1 cellular context compared by ENCODE assay signal in the genomic region with DNA sequence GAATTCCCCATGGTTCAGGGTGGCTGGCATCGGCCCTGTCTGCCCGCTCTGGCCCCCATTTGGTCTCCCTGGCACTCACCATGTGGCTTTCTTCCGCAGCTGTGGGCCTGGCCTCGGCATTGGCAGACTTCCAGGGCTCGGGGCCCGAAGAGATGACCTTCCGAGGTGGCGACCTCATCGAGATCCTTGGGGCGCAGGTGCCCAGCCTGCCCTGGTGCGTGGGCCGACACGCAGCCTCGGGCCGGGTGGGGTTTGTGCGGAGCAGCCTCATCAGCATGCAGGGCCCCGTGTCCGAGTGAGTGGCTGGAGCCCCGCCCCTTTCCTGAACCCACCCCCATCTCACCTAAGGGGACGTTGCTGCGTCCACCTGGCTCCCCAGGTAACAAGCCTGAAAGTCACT.
TF ChIP-seq lines count a peak whose summit lies in the region.

No MANE protein-coding gene starts in this region.

TF ChIP-seq in HepG2, 621 proteins besides CTCF, POLR2A, EP300 and RAD21:
- TF ChIP-seq RBFOX2 (IDR thresholded peaks at IDR 0.05; ENCODE audit: low read depth, low read length), result 0 out of 2 replicates have a peak, but pooled peaks have one; percentile 30
- TF ChIP-seq ZNF652 (CRISPR knock-in tag; IDR thresholded peaks at IDR 0.05; ENCODE audit: borderline replicate concordance, low read depth), result no peak
- peak; percentile 23 for TF ChIP-seq AGO2 (optimal IDR thresholded peaks at IDR 0.05; ENCODE audit: low read depth, low read length)
- TF ChIP-seq, protein P1, sequence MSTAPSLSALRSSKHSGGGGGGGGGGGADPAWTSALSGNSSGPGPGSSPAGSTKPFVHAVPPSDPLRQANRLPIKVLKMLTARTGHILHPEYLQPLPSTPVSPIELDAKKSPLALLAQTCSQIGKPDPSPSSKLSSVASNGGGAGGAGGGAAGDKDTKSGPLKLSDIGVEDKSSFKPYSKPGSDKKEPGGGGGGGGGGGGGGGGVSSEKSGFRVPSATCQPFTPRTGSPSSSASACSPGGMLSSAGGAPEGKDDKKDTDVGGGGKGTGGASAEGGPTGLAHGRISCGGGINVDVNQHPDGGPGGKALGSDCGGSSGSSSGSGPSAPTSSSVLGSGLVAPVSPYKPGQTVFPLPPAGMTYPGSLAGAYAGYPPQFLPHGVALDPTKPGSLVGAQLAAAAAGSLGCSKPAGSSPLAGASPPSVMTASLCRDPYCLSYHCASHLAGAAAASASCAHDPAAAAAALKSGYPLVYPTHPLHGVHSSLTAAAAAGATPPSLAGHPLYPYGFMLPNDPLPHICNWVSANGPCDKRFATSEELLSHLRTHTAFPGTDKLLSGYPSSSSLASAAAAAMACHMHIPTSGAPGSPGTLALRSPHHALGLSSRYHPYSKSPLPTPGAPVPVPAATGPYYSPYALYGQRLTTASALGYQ (CRISPR knock-in tag; IDR thresholded peaks at IDR 0.05), result no peak
- no peak for TF ChIP-seq CC2D1A (CRISPR knock-in tag; IDR thresholded peaks at IDR 0.05)
